Comparison of ENCODE assay signal across 11 cellular contexts in the genomic region with DNA sequence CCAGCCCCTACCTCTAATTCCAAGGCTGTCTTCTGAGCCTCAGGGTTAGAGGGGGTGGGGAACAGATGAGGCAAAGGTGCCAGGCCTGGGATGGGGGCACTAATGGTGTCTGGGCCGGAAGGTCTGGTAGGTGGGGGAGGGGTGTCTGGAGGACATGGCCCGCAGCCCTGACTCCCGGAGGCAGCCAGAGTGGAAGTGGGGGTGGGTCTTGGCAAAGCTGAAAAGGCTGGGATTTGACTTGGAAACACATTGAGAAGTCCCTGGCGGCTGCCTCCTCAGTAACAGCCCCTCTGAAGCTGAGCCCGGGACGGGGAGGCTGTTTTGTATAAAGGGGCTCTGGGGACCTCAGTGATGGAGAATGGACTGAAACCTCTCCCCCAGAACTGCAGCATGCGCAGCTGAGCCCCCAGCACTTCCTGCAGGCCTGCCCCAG. TPM values are rescaled to one million over a fixed set of nuclear protein-coding genes. Genes with fewer than 3 reads are reported as not detected.
DNase-seq lines count a peak whose midpoint lies in the region; ATAC-seq and TF ChIP-seq lines count a peak whose summit lies in the region.
"Had no signal": no experiment of that assay in that cellular context is flagged by ENCODE, and none has a peak within 500 bp of the region (broad histone marks: within the 10 kb centered on the region; RNA-seq: fewer than 3 reads in every experiment).

No MANE protein-coding gene starts in this region.

- no peaks in the 10 kb centered on the region for H3K9me3 ChIP-seq in MG63
- no peaks in the 10 kb centered on the region for H3K9me3 ChIP-seq in esophagus muscularis mucosa
- no peaks in the 10 kb centered on the region for H3K9me3 ChIP-seq in mesodermal cell (ENCODE audit: control insufficient read depth, low read length)
- no peaks in the 10 kb centered on the region for H3K9me3 ChIP-seq in stomach smooth muscle (ENCODE audit: control insufficient read depth in 2 of 2, low read length in 2 of 2)

- no peak overlapping the region for H3K9ac ChIP-seq in stomach smooth muscle (ENCODE audit: low read length in 2 of 2)

- no peak for ATAC-seq in natural killer cell
- ATAC-seq in naive thymus-derived CD8-positive, alpha-beta T cell = no peak
- ATAC-seq: activated CD4-positive, CD25-positive, alpha-beta regulatory T cell treated with anti-CD3 and anti-CD28 coated beads, Interleukin-2, amount 50 U/mL, for 24 hours had no signal

- H3K27me3 ChIP-seq in MG63 = no peaks in the 10 kb centered on the region
- no peaks in the 10 kb centered on the region for H3K27me3 ChIP-seq in esophagus muscularis mucosa
- H3K27me3 ChIP-seq in stomach smooth muscle (ENCODE audit: control insufficient read depth in 1 of 2, insufficient read depth in 2 of 2, low read length in 2 of 2) = no peaks in the 10 kb centered on the region
- H3K27me3 ChIP-seq: SJSA1 had no signal

- intact Hi-C loops in esophagus muscularis mucosa (cut with DNase I) = no loop called here
- intact Hi-C loops in natural killer cell (cut with micrococcal nuclease) = no loop called here

- H3K4me1 Mint-ChIP-seq in natural killer cell = no peaks in the 10 kb centered on the region
- no peaks in the 10 kb centered on the region for H3K4me1 Mint-ChIP-seq in naive thymus-derived CD8-positive, alpha-beta T cell
- H3K4me1 Mint-ChIP-seq in T-helper 2 cell treated with Interferon-gamma antibody and Interleukin-4, amounts not matched to agents 5 μg/mL and 100 μg/mL, for 36 hours (ENCODE audit: low read depth) = no peaks in the 10 kb centered on the region

- WGBS in esophagus muscularis mucosa = 28% methylated on average over 6 of the region's 7 CpGs
- WGBS in mesodermal cell (ENCODE audit: insufficient coverage in 2 of 2), 2 experiments = 14 to 21% methylated on average over 4 to 5 of the region's 7 CpGs

- H3K27ac Mint-ChIP-seq in natural killer cell = no peak overlapping the region
- no peak overlapping the region for H3K27ac Mint-ChIP-seq in naive thymus-derived CD8-positive, alpha-beta T cell
- H3K27ac Mint-ChIP-seq in T-helper 2 cell treated with Interferon-gamma antibody and Interleukin-4, amounts not matched to agents 5 μg/mL and 100 μg/mL, for 36 hours = no peak overlapping the region

- no peaks in the 10 kb centered on the region for H3K9me3 Mint-ChIP-seq in natural killer cell
- no peaks in the 10 kb centered on the region for H3K9me3 Mint-ChIP-seq in naive thymus-derived CD8-positive, alpha-beta T cell
- no peaks in the 10 kb centered on the region for H3K9me3 Mint-ChIP-seq in T-helper 2 cell treated with Interferon-gamma antibody and Interleukin-4, amounts not matched to agents 5 μg/mL and 100 μg/mL, for 36 hours

- no peaks in the 10 kb centered on the region for H3K36me3 ChIP-seq in MG63
- no peaks in the 10 kb centered on the region for H3K36me3 ChIP-seq in esophagus muscularis mucosa
- no peaks in the 10 kb centered on the region for H3K36me3 ChIP-seq in mesodermal cell (ENCODE audit: control insufficient read depth, insufficient read depth, low read length)
- H3K36me3 ChIP-seq in stomach smooth muscle (ENCODE audit: control insufficient read depth in 2 of 2, insufficient read depth in 2 of 2, low read length in 2 of 2) = no peaks in the 10 kb centered on the region
- H3K36me3 ChIP-seq: SJSA1 had no signal

- POLR2A ChIA-PET in naive thymus-derived CD8-positive, alpha-beta T cell (lab: Charles Lee) = no interaction called here

- H3K27ac ChIP-seq in esophagus muscularis mucosa (replicated peaks in 1 of 4) (peak overlapping the region in 3 of 4 donors; percentile 51 to 64 (median 61)), mesodermal cell (ENCODE audit: low read depth, low read length, severe bottlenecking) (peak overlapping the region; percentile 86), stomach smooth muscle (ENCODE audit: low read length) (peak overlapping the region; percentile 37)
- H3K27ac ChIP-seq: SJSA1 had no signal

- no peak overlapping the region for H3K4me3 ChIP-seq in MG63
- no peak overlapping the region for H3K4me3 ChIP-seq in esophagus muscularis mucosa
- H3K4me3 ChIP-seq in mesodermal cell (ENCODE audit: extremely low read depth, insufficient read depth, low read length, poor library complexity, severe bottlenecking) = no peak overlapping the region
- H3K4me3 ChIP-seq in stomach smooth muscle (ENCODE audit: low read length in 2 of 2) = no peak overlapping the region
- H3K4me3 ChIP-seq: SJSA1 had no signal

- H3K4me1 ChIP-seq in esophagus muscularis mucosa (peaks cover 34 to 54% (median 47%) of the 10 kb centered on the region in 4 donors), mesodermal cell (ENCODE audit: control insufficient read depth, insufficient read depth, low read length, poor library complexity, severe bottlenecking) (peaks cover 68% of the 10 kb centered on the region), stomach smooth muscle (ENCODE audit: control insufficient read depth, insufficient read depth, low read length) (peaks cover 41% of the 10 kb centered on the region)
- H3K4me1 ChIP-seq: SJSA1 had no signal

- H3K36me3 Mint-ChIP-seq in natural killer cell = no peaks in the 10 kb centered on the region
- H3K36me3 Mint-ChIP-seq in naive thymus-derived CD8-positive, alpha-beta T cell = no peaks in the 10 kb centered on the region
- no peaks in the 10 kb centered on the region for H3K36me3 Mint-ChIP-seq in T-helper 2 cell treated with Interferon-gamma antibody and Interleukin-4, amounts not matched to agents 5 μg/mL and 100 μg/mL, for 36 hours (ENCODE audit: low read depth)

- H3K27me3 Mint-ChIP-seq in natural killer cell (ENCODE audit: low read depth in 2 of 2) = peaks cover 0 to 4% of the 10 kb centered on the region in 2 donors
- H3K27me3 Mint-ChIP-seq in naive thymus-derived CD8-positive, alpha-beta T cell = peaks cover 0 to 4% (median 3%) of the 10 kb centered on the region in 5 donors
- no peaks in the 10 kb centered on the region for H3K27me3 Mint-ChIP-seq in T-helper 2 cell treated with Interferon-gamma antibody and Interleukin-4, amounts not matched to agents 5 μg/mL and 100 μg/mL, for 36 hours (ENCODE audit: low read depth)

- H3K4me3 Mint-ChIP-seq in natural killer cell = no peak overlapping the region
- H3K4me3 Mint-ChIP-seq in naive thymus-derived CD8-positive, alpha-beta T cell = no peak overlapping the region
- H3K4me3 Mint-ChIP-seq in T-helper 2 cell treated with Interferon-gamma antibody and Interleukin-4, amounts not matched to agents 5 μg/mL and 100 μg/mL, for 36 hours = no peak overlapping the region

- TF ChIP-seq CTCF in esophagus muscularis mucosa (IDR thresholded peaks at IDR 0.05) (no peak), natural killer cell (IDR thresholded peaks at IDR 0.05) (no peak)

- TF ChIP-seq EP300 in esophagus muscularis mucosa (IDR thresholded peaks at IDR 0.05) = no peak

- DNase-seq in MG63 = peak; percentile 48
- no peak for DNase-seq in esophagus muscularis mucosa (ENCODE audit: extremely low spot score)
- DNase-seq in natural killer cell = no peak
- DNase-seq in naive thymus-derived CD8-positive, alpha-beta T cell = no peak
- DNase-seq in hepatic stellate cell (ENCODE audit: low spot score) = no peak
- no peak for DNase-seq in T-helper 2 cell treated with Interferon-gamma antibody and Interleukin-4, amounts not matched to agents 5 μg/mL and 100 μg/mL, for 36 hours (ENCODE audit: low spot score)
- DNase-seq: activated T-cell treated with anti-CD3 and anti-CD28 coated beads, Interleukin-2, amount 50 U/mL, for 1 hour had no signal

- TF ChIP-seq POLR2A in esophagus muscularis mucosa (IDR thresholded peaks at IDR 0.05; ENCODE audit: low read depth) = no peak

RNA-seq across cellular contexts. Expression of a gene that starts 49.5 kb away (rescaled TPM):
- 1.2 and 4.6 TPM in 2 replicates for total RNA-seq in MG63 (2014; rRNA removed; shearing (Covaris generic); ENCODE audit: low replicate concordance)
- total RNA-seq in esophagus muscularis mucosa = 10 to 100 TPM; 20.4 to 54.0 (median 39.3) TPM
- polyA plus RNA-seq in mesodermal cell (2013, experiment 1 of 2) = 21.2 TPM
- 23.4 TPM for polyA plus RNA-seq in mesodermal cell (2013, experiment 2 of 2)
- total RNA-seq in natural killer cell = under 1 TPM in 2 of 3 donors, not detected in 1; 0.16 to 0.48 TPM
- total RNA-seq in naive thymus-derived CD8-positive, alpha-beta T cell = under 1 TPM; 0.71 to 0.83 TPM
- not detected for polyA plus RNA-seq in naive thymus-derived CD8-positive, alpha-beta T cell
